Comparison of ENCODE assay signal across 8 cellular contexts in the genomic region with DNA sequence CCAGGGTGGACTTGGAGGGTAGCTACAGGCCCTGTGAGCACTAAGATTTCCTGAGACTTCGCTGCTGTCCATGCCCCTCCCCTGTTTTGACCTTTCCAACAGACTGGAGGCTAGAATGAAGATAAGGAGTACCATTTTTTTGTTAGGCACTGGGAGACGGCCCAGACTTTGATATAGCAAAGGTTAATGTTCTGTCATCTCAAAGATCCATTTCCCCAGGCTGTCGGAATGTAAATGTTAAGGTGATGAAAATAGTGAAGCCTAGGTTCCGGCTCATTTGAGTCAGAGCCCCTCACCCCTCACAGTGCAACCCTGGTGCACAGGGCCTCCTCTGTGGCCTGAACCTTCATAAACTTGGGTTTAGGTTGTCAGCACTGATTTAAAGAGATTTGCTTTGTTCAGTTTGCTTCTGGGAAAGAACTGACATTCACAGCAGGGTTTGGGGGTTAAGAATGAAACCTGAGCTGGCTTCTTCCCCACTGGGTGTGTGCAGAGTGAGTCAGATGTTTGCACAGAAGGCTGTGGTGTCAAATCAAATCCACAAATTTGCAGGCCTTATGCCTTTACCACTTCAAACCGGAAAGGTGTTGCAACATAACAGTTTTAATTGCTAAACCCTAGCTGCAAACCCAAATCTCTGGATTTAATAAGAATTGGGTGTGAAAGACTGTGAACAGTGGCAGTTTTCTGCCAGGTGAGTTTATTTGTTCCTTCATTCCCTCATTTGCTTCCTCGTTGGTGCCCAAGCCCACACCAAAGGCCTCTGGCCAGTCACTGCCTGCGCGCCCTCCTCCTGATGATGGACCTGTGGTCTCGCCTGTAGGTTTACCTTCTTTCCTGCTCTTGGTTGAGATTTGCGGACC. TPM values are rescaled to one million over a fixed set of nuclear protein-coding genes. Genes with fewer than 3 reads are reported as not detected.
DNase-seq lines count a peak whose midpoint lies in the region; ATAC-seq and TF ChIP-seq lines count a peak whose summit lies in the region.

No MANE protein-coding gene starts in this region.

- peaks cover 4% of the 10 kb centered on the region for H3K36me3 Mint-ChIP-seq in activated CD8-positive, alpha-beta memory T cell treated with anti-CD3 and anti-CD28 coated beads, Interleukin-2, amount 10 ng/mL, durations not matched to agents 7 days and 5 days

- H3K9me3 ChIP-seq in prostate gland, result no peaks in the 10 kb centered on the region

- no peak overlapping the region for H3K4me3 Mint-ChIP-seq in activated CD8-positive, alpha-beta memory T cell treated with anti-CD3 and anti-CD28 coated beads, Interleukin-2, amount 10 ng/mL, durations not matched to agents 7 days and 5 days

- TF ChIP-seq POLR2A in prostate gland (IDR thresholded peaks at IDR 0.05), result no peak

- WGBS in prostate gland, result 41% methylated on average over 10 of the region's 10 CpGs

- H3K4me1 ChIP-seq in prostate gland (replicated peaks), result no peaks in the 10 kb centered on the region

- DNase-seq in A172 (ENCODE audit: low spot score), result peak; percentile 95
- DNase-seq in NCI-H2171 treated with DMSO at 0.1 percent for 48 hours (lab: John Stamatoyannopoulos, UW), result peak; percentile 83
- peak; percentile 88 for DNase-seq in activated CD8-positive, alpha-beta memory T cell treated with anti-CD3 and anti-CD28 coated beads, Interleukin-2, amount 10 ng/mL, durations not matched to agents 7 days and 5 days
- DNase-seq in fibroblast of mammary gland (ENCODE audit: low read depth), result peak; percentile 86
- DNase-seq in prostate gland (ENCODE audit: low spot score), result peak; percentile 82

- intact Hi-C loops in prostate gland (cut with DNase I), result no loop called here

- TF ChIP-seq CTCF in fibroblast of mammary gland (conservative IDR thresholded peaks at IDR 0.05; ENCODE audit: control insufficient read depth, insufficient read depth, low read depth, low read length) (no peak), prostate gland (IDR thresholded peaks at IDR 0.05) (no peak)

- peaks cover 15% of the 10 kb centered on the region for H3K27me3 Mint-ChIP-seq in activated CD8-positive, alpha-beta memory T cell treated with anti-CD3 and anti-CD28 coated beads, Interleukin-2, amount 10 ng/mL, durations not matched to agents 7 days and 5 days

- H3K27ac ChIP-seq in prostate gland, result peak overlapping the region in 1 of 2 donors; percentile 29

- ATAC-seq in GM19463 (IDR thresholded peaks at IDR 0.05; ENCODE audit: unreplicated experiment), result peak; percentile 69
- peak; percentile 98 for ATAC-seq in activated CD8-positive, alpha-beta memory T cell treated with anti-CD3 and anti-CD28 coated beads, Interleukin-2, amount 10 ng/mL, durations not matched to agents 7 days and 5 days
- no peak for ATAC-seq in GM19452 (IDR thresholded peaks at IDR 0.05; ENCODE audit: unreplicated experiment)
- ATAC-seq in HG03469 (IDR thresholded peaks at IDR 0.05; ENCODE audit: unreplicated experiment), result no peak

- H3K4me3 ChIP-seq in fibroblast of mammary gland (ENCODE audit: control insufficient read depth, low read depth, low read length) (no peak overlapping the region), prostate gland (no peak overlapping the region)

- CTCF ChIA-PET in activated CD8-positive, alpha-beta memory T cell treated with anti-CD3 and anti-CD28 coated beads, Interleukin-2, amount 10 ng/mL, durations not matched to agents 7 days and 5 days (lab: Charles Lee), result interaction anchor here (0.6 to 8.0 kb wide), 16 partner anchors 8 to 710 kb away, joined by 3 to 72 read pairs (median 4); partner anchors contain the start of genes HTD2, KCTD6, PDHB and RPP14

- H3K27me3 ChIP-seq in prostate gland (replicated peaks; ENCODE audit: insufficient read depth), result no peaks in the 10 kb centered on the region

- no peaks in the 10 kb centered on the region for H3K9me3 Mint-ChIP-seq in activated CD8-positive, alpha-beta memory T cell treated with anti-CD3 and anti-CD28 coated beads, Interleukin-2, amount 10 ng/mL, durations not matched to agents 7 days and 5 days (ENCODE audit: low read depth)

- no peaks in the 10 kb centered on the region for H3K36me3 ChIP-seq in prostate gland

- H3K27ac Mint-ChIP-seq in activated CD8-positive, alpha-beta memory T cell treated with anti-CD3 and anti-CD28 coated beads, Interleukin-2, amount 10 ng/mL, durations not matched to agents 7 days and 5 days, result peak overlapping the region; percentile 83

- peaks cover 52% of the 10 kb centered on the region for H3K4me1 Mint-ChIP-seq in activated CD8-positive, alpha-beta memory T cell treated with anti-CD3 and anti-CD28 coated beads, Interleukin-2, amount 10 ng/mL, durations not matched to agents 7 days and 5 days

RNA-seq across cellular contexts. Expression of gene KCTD6, which starts 20.6 kb away (rescaled TPM):
- total RNA-seq in A172 (2014; rRNA removed; shearing (Covaris generic)), result 6.4 and 9.1 TPM in 2 replicates
- 1 to 10 TPM; 6.4 to 7.0 TPM for total RNA-seq in activated CD8-positive, alpha-beta memory T cell treated with anti-CD3 and anti-CD28 coated beads, Interleukin-2, amount 10 ng/mL, durations not matched to agents 7 days and 5 days
- 10 to 100 TPM in 1 of 2 donors, 1 to 10 TPM in 1; 7.2 to 14.9 TPM for total RNA-seq in prostate gland

RNA-seq across cellular contexts. Expression of gene PDHB, which starts 37.6 kb away (rescaled TPM):
- 141 and 170 TPM in 2 replicates for total RNA-seq in A172 (2014; rRNA removed; shearing (Covaris generic))
- 10 to 100 TPM; 43.4 to 60.6 TPM for total RNA-seq in activated CD8-positive, alpha-beta memory T cell treated with anti-CD3 and anti-CD28 coated beads, Interleukin-2, amount 10 ng/mL, durations not matched to agents 7 days and 5 days
- 100 to 1,000 TPM in 1 of 2 donors, 10 to 100 TPM in 1; 69.6 to 129 TPM for total RNA-seq in prostate gland

Comparison
In these comparisons a context has a peak if more than half of its experiments do, and no peak if none do; other contexts are left out.
1. ATAC-seq: peak in GM19463 (single experiment) and activated CD8-positive, alpha-beta memory T cell treated with anti-CD3 and anti-CD28 coated beads, Interleukin-2, amount 10 ng/mL, durations not matched to agents 7 days and 5 days (single experiment); none in GM19452 (single experiment) and HG03469 (single experiment).
2. Peak in every context shown above with its lines, with median percentiles within 50 percentile points of each other: DNase-seq.